ENCODE assay signal across 1 cellular context in genomic region chr18:12531747-12532146, GRCh38.
TF ChIP-seq lines count a peak whose summit lies in the region.

No MANE protein-coding gene starts in this region.

TF ChIP-seq in H1, 55 proteins besides CTCF, POLR2A, EP300 and RAD21 (continued from another document):
- TF ChIP-seq CHD7 (IDR thresholded peaks at IDR 0.05; ENCODE audit: insufficient replicate concordance, low read length) (no peak), NANOG (IDR thresholded peaks at IDR 0.05; ENCODE audit: insufficient read depth, low read depth, low read length, poor library complexity, severe bottlenecking) (no peak)
